Comparison of ENCODE assay signal across 16 cellular contexts in genomic region chr5:1445895-1446601, GRCh38. TPM values are rescaled to one million over a fixed set of nuclear protein-coding genes. Genes with fewer than 3 reads are reported as not detected.
DNase-seq lines count a peak whose midpoint lies in the region; ATAC-seq and TF ChIP-seq lines count a peak whose summit lies in the region.
"Had no signal": no experiment of that assay in that cellular context is flagged by ENCODE, and none has a peak within 500 bp of the region (broad histone marks: within the 10 kb centered on the region; RNA-seq: fewer than 3 reads in every experiment).

No MANE protein-coding gene starts in this region.

- H2BK120ac ChIP-seq in IMR-90 (ENCODE audit: low read depth, low read length), result no peak overlapping the region

- H2BK20ac ChIP-seq in IMR-90 (ENCODE audit: low read depth, low read length), result no peak overlapping the region

- H2AFZ ChIP-seq in IMR-90 (replicated peaks; ENCODE audit: low read length, poor library complexity) (no peak overlapping the region), hepatocyte (peak overlapping the region; percentile 40)

- in situ Hi-C loops in IMR-90 (cut with MboI; ENCODE audit: low sequenced_read_pairs) (no loop called here), brain microvascular endothelial cell (cut with HindIII; ENCODE audit: low pct_ligation_motif_present, low sequenced_read_pairs) (no loop called here)

- TF ChIP-seq CTCF in IMR-90 (conservative IDR thresholded peaks at IDR 0.05; ENCODE audit: low read depth, low read length) (no peak), hepatocyte (IDR thresholded peaks at IDR 0.05; ENCODE audit: poor library complexity) (no peak), omental fat pad (IDR thresholded peaks at IDR 0.05) (no peak), brain microvascular endothelial cell (IDR thresholded peaks at IDR 0.05; ENCODE audit: low read depth, low read length, missing control alignments) (no peak)

- H3K23ac ChIP-seq in IMR-90 (ENCODE audit: low read depth, low read length), result no peak overlapping the region

- no peak overlapping the region for H2AK5ac ChIP-seq in IMR-90 (ENCODE audit: low read depth, low read length)

- H4K20me1 ChIP-seq in IMR-90 (ENCODE audit: insufficient read depth, low read length), result no peaks in the 10 kb centered on the region
- no peaks in the 10 kb centered on the region for H4K20me1 ChIP-seq in hepatocyte (ENCODE audit: insufficient read depth, poor library complexity, severe bottlenecking)

- H3K79me1 ChIP-seq in IMR-90 (ENCODE audit: low read depth in 1 of 2, low read length in 2 of 2), result no peaks in the 10 kb centered on the region

- H3K4me1 ChIP-seq in IMR-90 (ENCODE audit: control insufficient read depth, insufficient read depth, low read length) (no peaks in the 10 kb centered on the region), hepatocyte (ENCODE audit: insufficient read depth) (peaks cover 8% of the 10 kb centered on the region)

- H3K4me2 ChIP-seq in IMR-90 (ENCODE audit: low read depth, low read length), result no peak overlapping the region
- H3K4me2 ChIP-seq in hepatocyte, result peak overlapping the region; percentile 87

- H3K9me3 ChIP-seq in IMR-90 (ENCODE audit: control insufficient read depth, insufficient read depth, low read length) (peaks cover 5% of the 10 kb centered on the region; the same call in 1 of the 2 replicates), hepatocyte (ENCODE audit: low read depth) (no peaks in the 10 kb centered on the region)
- H3K9me3 ChIP-seq: esophagus squamous epithelium, right lobe of liver had no signal

- WGBS in IMR-90 (ENCODE audit: extremely low coverage in 2 of 2, insufficient read length in 1 of 2), 2 experiments, result 3% methylated on average over 40 of the region's 71 CpGs; no CpG with 5 or more reads in 1 of the 2 experiments
- WGBS in hepatocyte (ENCODE audit: low lambda C conversion rate, missing lambda C conversion rate), result 4% methylated on average over 59 of the region's 71 CpGs

- no peaks in the 10 kb centered on the region for H3K36me3 ChIP-seq in IMR-90 (ENCODE audit: control insufficient read depth, insufficient read depth, low read length)
- no peaks in the 10 kb centered on the region for H3K36me3 ChIP-seq in hepatocyte (replicated peaks; ENCODE audit: insufficient read depth, low read depth)
- no peaks in the 10 kb centered on the region for H3K36me3 ChIP-seq in brain microvascular endothelial cell (replicated peaks)
- H3K36me3 ChIP-seq: esophagus squamous epithelium, right lobe of liver had no signal

- no peak overlapping the region for H3K4ac ChIP-seq in IMR-90 (ENCODE audit: low read depth, low read length)

- 0 out of 2 replicates have a peak, but pooled peaks have one; percentile 15 for ATAC-seq in IMR-90 (ENCODE audit: low read depth)
- ATAC-seq in omental fat pad (ENCODE audit: low FRiP score), result peak; percentile 28
- ATAC-seq in HG03196 (IDR thresholded peaks at IDR 0.05; ENCODE audit: unreplicated experiment), result no peak
- ATAC-seq in GM18505 (IDR thresholded peaks at IDR 0.05; ENCODE audit: unreplicated experiment), result no peak

- no peak overlapping the region for H2BK15ac ChIP-seq in IMR-90 (ENCODE audit: low read depth, low read length)

- H3K79me2 ChIP-seq in hepatocyte, result no peaks in the 10 kb centered on the region

- no peak overlapping the region for H3K9ac ChIP-seq in IMR-90 (ENCODE audit: low read depth, low read length)

- POLR2A ChIA-PET in IMR-90 (lab: Charles Lee; ENCODE audit: unreplicated experiment), result no interaction called here

- no peak overlapping the region for H2AK9ac ChIP-seq in IMR-90 (replicated peaks; ENCODE audit: low read depth, low read length, poor library complexity)

- H4K8ac ChIP-seq in IMR-90 (ENCODE audit: low read depth in 2 of 2, low read length in 2 of 2), result no peak overlapping the region

- H3K56ac ChIP-seq in IMR-90 (ENCODE audit: extremely low read depth, insufficient read depth, low read length), result no peak overlapping the region

- no peak overlapping the region for H3K18ac ChIP-seq in IMR-90 (ENCODE audit: low read depth, low read length)

- DNase-seq in DMS53 (lab: John Stamatoyannopoulos, UW) (peak; percentile 77), IMR-90 (no peak), hepatocyte (ENCODE audit: low spot score) (no peak), omental fat pad (ENCODE audit: low spot score) (no peak), dermis blood vessel endothelial cell (no peak), brain microvascular endothelial cell (no peak)
- DNase-seq: activated CD4-positive, alpha-beta T cell treated with anti-CD3 and anti-CD28 coated beads, Interleukin-2, amount 10 ng/mL, durations not matched to agents 24 days and 14 days; amygdala; cortex of kidney; esophagus squamous epithelium; GOT3; SHP77 had no signal

- H3K27me3 ChIP-seq in IMR-90 (ENCODE audit: control insufficient read depth, insufficient read depth, low read length) (peaks cover 73% of the 10 kb centered on the region), hepatocyte (peaks cover 70% of the 10 kb centered on the region), brain microvascular endothelial cell (replicated peaks) (peaks cover 49% of the 10 kb centered on the region)

- no peaks in the 10 kb centered on the region for H3K9me2 ChIP-seq in hepatocyte (replicated peaks; ENCODE audit: insufficient read depth)

- H3K4me3 ChIP-seq in IMR-90 (ENCODE audit: insufficient read depth, low read depth, low read length), result no peak overlapping the region
- no peak overlapping the region for H3K4me3 ChIP-seq in hepatocyte
- H3K4me3 ChIP-seq in brain microvascular endothelial cell (ENCODE audit: low read depth, low read length), result no peak overlapping the region
- H3K4me3 ChIP-seq: right lobe of liver had no signal

- no peak overlapping the region for H4K5ac ChIP-seq in IMR-90 (ENCODE audit: low read depth, low read length)

- dilution Hi-C loops in IMR-90 (cut with HindIII; ENCODE audit: low sequenced_read_pairs, unreplicated experiment), result no loop called here

- no peak overlapping the region for H3K27ac ChIP-seq in IMR-90 (ENCODE audit: insufficient read depth, low read length)
- no peak overlapping the region for H3K27ac ChIP-seq in hepatocyte
- H3K27ac ChIP-seq in brain microvascular endothelial cell, result no peak overlapping the region
- H3K27ac ChIP-seq: esophagus squamous epithelium, right lobe of liver had no signal

- no peak for TF ChIP-seq POLR2A in IMR-90 (IDR thresholded peaks at IDR 0.05; ENCODE audit: low read depth, low read length)
- no peak for TF ChIP-seq POLR2A in GM18505 (IDR thresholded peaks at IDR 0.05; ENCODE audit: borderline replicate concordance, extremely low read depth, insufficient read depth, insufficient read length)

- H3K14ac ChIP-seq in IMR-90 (replicated peaks; ENCODE audit: low read depth, low read length), result no peak overlapping the region

- H2BK5ac ChIP-seq in IMR-90 (ENCODE audit: low read depth, low read length, poor library complexity, severe bottlenecking), result no peak overlapping the region

- H3K9me1 ChIP-seq in IMR-90 (ENCODE audit: insufficient read depth, low read length), result no peaks in the 10 kb centered on the region

- BruUV-seq in IMR-90 (replicated peaks; lab: Mats Ljungman, UMichigan), result no TSS peak

- intact Hi-C loops in IMR-90 (cut with micrococcal nuclease), result no loop called here

- CTCF ChIA-PET in IMR-90 (lab: Yijun Ruan, JAX), result no interaction called here

- TF ChIP-seq RAD21 in IMR-90 (IDR thresholded peaks at IDR 0.05; ENCODE audit: low read length), result no peak

- no peak overlapping the region for H4K91ac ChIP-seq in IMR-90 (ENCODE audit: insufficient read depth, low read depth, low read length)

TF ChIP-seq in IMR-90, 13 proteins besides CTCF, POLR2A, EP300 and RAD21:
- TF ChIP-seq BHLHE40 (IDR thresholded peaks at IDR 0.05; ENCODE audit: low read depth, low read length) (no peak), FOS (IDR thresholded peaks at IDR 0.05; ENCODE audit: low read depth, low read length) (no peak), MXI1 (IDR thresholded peaks at IDR 0.05; ENCODE audit: borderline replicate concordance, low read depth, low read length) (no peak), RCOR1 (IDR thresholded peaks at IDR 0.05; ENCODE audit: insufficient replicate concordance, low read length) (no peak), MAZ (IDR thresholded peaks at IDR 0.05; ENCODE audit: borderline replicate concordance, low read depth, low read length) (no peak), CHD1 (IDR thresholded peaks at IDR 0.05; ENCODE audit: low read depth, low read length) (no peak), RFX5 (IDR thresholded peaks at IDR 0.05; ENCODE audit: low read depth, low read length) (no peak), NFE2L2 (IDR thresholded peaks at IDR 0.05; ENCODE audit: low read depth, low read length) (no peak), SMC3 (IDR thresholded peaks at IDR 0.05; ENCODE audit: low read depth, low read length) (no peak), CEBPB (IDR thresholded peaks at IDR 0.05; ENCODE audit: low read depth, low read length) (no peak)
- TF ChIP-seq, protein P1, sequence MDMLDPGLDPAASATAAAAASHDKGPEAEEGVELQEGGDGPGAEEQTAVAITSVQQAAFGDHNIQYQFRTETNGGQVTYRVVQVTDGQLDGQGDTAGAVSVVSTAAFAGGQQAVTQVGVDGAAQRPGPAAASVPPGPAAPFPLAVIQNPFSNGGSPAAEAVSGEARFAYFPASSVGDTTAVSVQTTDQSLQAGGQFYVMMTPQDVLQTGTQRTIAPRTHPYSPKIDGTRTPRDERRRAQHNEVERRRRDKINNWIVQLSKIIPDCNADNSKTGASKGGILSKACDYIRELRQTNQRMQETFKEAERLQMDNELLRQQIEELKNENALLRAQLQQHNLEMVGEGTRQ (IDR thresholded peaks at IDR 0.05; ENCODE audit: low read depth, low read length), result no peak
- TF ChIP-seq, protein P2, sequence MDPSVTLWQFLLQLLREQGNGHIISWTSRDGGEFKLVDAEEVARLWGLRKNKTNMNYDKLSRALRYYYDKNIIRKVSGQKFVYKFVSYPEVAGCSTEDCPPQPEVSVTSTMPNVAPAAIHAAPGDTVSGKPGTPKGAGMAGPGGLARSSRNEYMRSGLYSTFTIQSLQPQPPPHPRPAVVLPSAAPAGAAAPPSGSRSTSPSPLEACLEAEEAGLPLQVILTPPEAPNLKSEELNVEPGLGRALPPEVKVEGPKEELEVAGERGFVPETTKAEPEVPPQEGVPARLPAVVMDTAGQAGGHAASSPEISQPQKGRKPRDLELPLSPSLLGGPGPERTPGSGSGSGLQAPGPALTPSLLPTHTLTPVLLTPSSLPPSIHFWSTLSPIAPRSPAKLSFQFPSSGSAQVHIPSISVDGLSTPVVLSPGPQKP (IDR thresholded peaks at IDR 0.05; ENCODE audit: borderline replicate concordance, low read depth, low read length), result no peak

RNA-seq across cellular contexts. Expression of gene SLC6A3, which starts 0.8 kb away (rescaled TPM):
- not detected in 2 replicates for total RNA-seq in IMR-90 (2012; rRNA removed)
- polyA plus RNA-seq in IMR-90 (2012; rRNA removed), result not detected in 2 replicates
- polyA plus RNA-seq in IMR-90 (2012; cell fraction: cytosol; rRNA removed), result not detected in 2 replicates
- not detected in 2 replicates for polyA plus RNA-seq in IMR-90 (2012; cell fraction: nucleus; rRNA removed; ENCODE audit: low replicate concordance)
- total RNA-seq in hepatocyte, result not detected in 2 replicates
- polyA plus RNA-seq in hepatocyte, result 1.2 TPM in 1 of 2 replicates, not detected in the other
- total RNA-seq in omental fat pad, result 1 to 10 TPM in 1 of 4 donors, under 1 TPM in 3; 0.32 to 1.2 (median 0.55) TPM
- total RNA-seq in dermis blood vessel endothelial cell, result not detected in 2 replicates
- total RNA-seq: activated CD4-positive, alpha-beta T cell treated with anti-CD3 and anti-CD28 coated beads, Interleukin-2, amount 10 ng/mL, durations not matched to agents 24 days and 14 days; lower leg skin; right lobe of liver had no signal

Comparison
In these comparisons a context has a peak if more than half of its experiments do, and no peak if none do; other contexts are left out.
1. ATAC-seq: peak in IMR-90 (single experiment) and omental fat pad (single experiment); none in HG03196 (single experiment) and GM18505 (single experiment).